ENCODE assay signal across 14 cellular contexts in the genomic region with DNA sequence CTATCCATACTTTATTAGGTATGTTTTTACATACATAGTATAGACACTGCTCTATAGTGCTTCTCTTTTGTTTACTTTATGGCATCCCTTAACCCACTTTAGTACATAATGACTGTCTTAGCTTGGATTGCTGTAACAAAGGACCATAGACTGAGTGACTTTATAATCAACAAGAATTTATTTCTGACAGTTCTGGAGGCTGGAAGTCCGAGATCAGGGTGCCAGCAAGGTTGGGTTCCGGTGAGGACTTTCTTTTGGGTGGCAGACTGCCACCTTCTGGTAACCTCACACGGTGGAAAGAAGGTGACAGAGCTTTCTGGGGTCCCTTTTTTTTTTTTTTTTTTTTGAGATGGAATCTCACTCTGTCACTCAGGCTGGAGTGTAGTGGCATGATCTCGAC. TPM values are rescaled to one million over a fixed set of nuclear protein-coding genes. Genes with fewer than 3 reads are reported as not detected.
DNase-seq lines count a peak whose midpoint lies in the region; ATAC-seq and TF ChIP-seq lines count a peak whose summit lies in the region.
"Had no signal": no experiment of that assay in that cellular context is flagged by ENCODE, and none has a peak within 500 bp of the region (broad histone marks: within the 10 kb centered on the region; RNA-seq: fewer than 3 reads in every experiment).

No MANE protein-coding gene starts in this region.

- TF ChIP-seq CTCF in A673 (conservative IDR thresholded peaks at IDR 0.05; ENCODE audit: low read depth, low read length) (peak; percentile 29; the same call in 1 of the 2 replicates), GM12864 (IDR thresholded peaks at IDR 0.05; ENCODE audit: low read depth, low read length, missing control alignments) (peak; percentile 26), OCI-LY7 (conservative IDR thresholded peaks at IDR 0.05; ENCODE audit: low read length) (peak; percentile 59), hepatocyte (IDR thresholded peaks at IDR 0.05; ENCODE audit: poor library complexity) (peak; percentile 11), vagina (IDR thresholded peaks at IDR 0.05) (no peak)

- no peak overlapping the region for H3K27ac Mint-ChIP-seq in T-helper 17 cell
- H3K27ac Mint-ChIP-seq: CD4-positive, alpha-beta memory T cell; natural killer cell; T-helper 1 cell treated with Interleukin-12 subunit alpha and Interleukin-12 subunit beta and Interleukin-4 antibody, amounts not matched to agents 30 μg/mL and 1 μg/mL, for 36 hours had no signal

- H3K9me3 ChIP-seq in A673 (ENCODE audit: low read depth, low read length, poor library complexity, severe bottlenecking) (no peaks in the 10 kb centered on the region), OCI-LY7 (ENCODE audit: low read length) (no peaks in the 10 kb centered on the region), hepatocyte (ENCODE audit: low read depth) (no peaks in the 10 kb centered on the region), vagina (no peaks in the 10 kb centered on the region), T-helper 17 cell (ENCODE audit: control insufficient read depth, low read length, poor library complexity, severe bottlenecking) (no peaks in the 10 kb centered on the region)

- H3K36me3 ChIP-seq in A673 (ENCODE audit: insufficient read depth, low read length, poor library complexity, severe bottlenecking) (no peaks in the 10 kb centered on the region), OCI-LY7 (ENCODE audit: insufficient read depth, low read length) (no peaks in the 10 kb centered on the region), hepatocyte (replicated peaks; ENCODE audit: insufficient read depth, low read depth) (no peaks in the 10 kb centered on the region), vagina (no peaks in the 10 kb centered on the region)

- H2AFZ ChIP-seq in OCI-LY7 (ENCODE audit: low read length) (no peak overlapping the region), hepatocyte (no peak overlapping the region)

- H3K27me3 ChIP-seq in A673 (replicated peaks; ENCODE audit: insufficient read depth, low read depth, low read length, poor library complexity), result no peaks in the 10 kb centered on the region
- no peaks in the 10 kb centered on the region for H3K27me3 ChIP-seq in hepatocyte
- no peaks in the 10 kb centered on the region for H3K27me3 ChIP-seq in vagina

- WGBS in hepatocyte (ENCODE audit: low lambda C conversion rate, missing lambda C conversion rate), result 61% methylated on average over 4 of the region's 4 CpGs

- H3K9me2 ChIP-seq in OCI-LY7 (ENCODE audit: insufficient read depth, low read length), result no peaks in the 10 kb centered on the region
- no peaks in the 10 kb centered on the region for H3K9me2 ChIP-seq in hepatocyte (replicated peaks; ENCODE audit: insufficient read depth)

- H3K27ac ChIP-seq in A673 (ENCODE audit: low read depth, low read length, poor library complexity, severe bottlenecking), result no peak overlapping the region
- no peak overlapping the region for H3K27ac ChIP-seq in OCI-LY7 (ENCODE audit: low read depth, low read length, poor library complexity, severe bottlenecking)
- no peak overlapping the region for H3K27ac ChIP-seq in hepatocyte
- H3K27ac ChIP-seq in vagina, result no peak overlapping the region

- POLR2A ChIA-PET in A673 (lab: Charles Lee; ENCODE audit: low non-redundant PET) (no interaction called here), OCI-LY7 (lab: Charles Lee) (no interaction called here)

- BruUV-seq in A673 (replicated peaks; lab: Mats Ljungman, UMichigan), result no TSS peak
- no TSS peak for BruUV-seq in OCI-LY7 (replicated peaks; lab: Mats Ljungman, UMichigan)

- no peaks in the 10 kb centered on the region for H4K20me1 ChIP-seq in OCI-LY7 (ENCODE audit: insufficient read depth, low read length)
- no peaks in the 10 kb centered on the region for H4K20me1 ChIP-seq in hepatocyte (ENCODE audit: insufficient read depth, poor library complexity, severe bottlenecking)

- H3K4me3 ChIP-seq in A673 (ENCODE audit: low read depth, low read length, poor library complexity, severe bottlenecking) (no peak overlapping the region), GM12864 (ENCODE audit: low read depth, low read length) (no peak overlapping the region), OCI-LY7 (ENCODE audit: low read depth, low read length, poor library complexity, severe bottlenecking) (no peak overlapping the region), hepatocyte (no peak overlapping the region), vagina (no peak overlapping the region)

- DNase-seq in A673 (ENCODE audit: low spot score), result peak; percentile 8
- no peak for DNase-seq in GM12864 (ENCODE audit: low read depth)
- DNase-seq in OCI-LY7 (ENCODE audit: low spot score), result peak; percentile 14
- no peak for DNase-seq in hepatocyte (ENCODE audit: low spot score)
- no peak for DNase-seq in vagina (ENCODE audit: extremely low spot score in 2 of 2)
- DNase-seq in HPDE6-E6E7 (ENCODE audit: extremely low spot score), result no peak
- no peak for DNase-seq in T-helper 17 cell
- DNase-seq: CD4-positive, alpha-beta memory T cell; natural killer cell; NCI-H226; stimulated activated CD4-positive, alpha-beta T cell treated with anti-CD3 and anti-CD28 coated beads, Interleukin-15, amount 100 ng/mL, for 24 hours; stimulated activated naive CD4-positive, alpha-beta T cell had no signal

- H3K79me2 ChIP-seq in OCI-LY7 (ENCODE audit: insufficient read depth, low read depth, low read length) (no peaks in the 10 kb centered on the region), hepatocyte (no peaks in the 10 kb centered on the region)

- CTCF ChIA-PET in A673 (lab: Charles Lee) (interaction anchor here (0.6 kb wide), 1 partner anchor 17 kb away, joined by 4 read pairs; no protein-coding TSS in a partner anchor), OCI-LY7 (lab: Charles Lee; ENCODE audit: unreplicated experiment) (no interaction called here)

- no peak for ATAC-seq in HG03045 (IDR thresholded peaks at IDR 0.05; ENCODE audit: unreplicated experiment)
- no peak for ATAC-seq in T-helper 17 cell
- ATAC-seq: natural killer cell had no signal

- no peaks in the 10 kb centered on the region for H3K36me3 Mint-ChIP-seq in T-helper 17 cell (ENCODE audit: low read depth)
- H3K36me3 Mint-ChIP-seq: CD4-positive, alpha-beta memory T cell; natural killer cell had no signal

- no peaks in the 10 kb centered on the region for H3K4me1 Mint-ChIP-seq in T-helper 17 cell
- H3K4me1 Mint-ChIP-seq: CD4-positive, alpha-beta memory T cell; natural killer cell had no signal

- no peak overlapping the region for H3K4me2 ChIP-seq in OCI-LY7 (ENCODE audit: low read length)
- no peak overlapping the region for H3K4me2 ChIP-seq in hepatocyte

- no peaks in the 10 kb centered on the region for H3K4me1 ChIP-seq in A673 (ENCODE audit: insufficient read depth, low read length, poor library complexity, severe bottlenecking)
- no peaks in the 10 kb centered on the region for H3K4me1 ChIP-seq in OCI-LY7 (ENCODE audit: insufficient read depth, low read length, poor library complexity, severe bottlenecking)
- no peaks in the 10 kb centered on the region for H3K4me1 ChIP-seq in hepatocyte (ENCODE audit: insufficient read depth)
- H3K4me1 ChIP-seq in vagina, result no peaks in the 10 kb centered on the region

- no peaks in the 10 kb centered on the region for H3K27me3 Mint-ChIP-seq in T-helper 17 cell

- H3K4me3 Mint-ChIP-seq in T-helper 17 cell, result no peak overlapping the region
- H3K4me3 Mint-ChIP-seq: CD4-positive, alpha-beta memory T cell; natural killer cell; T-helper 1 cell treated with Interleukin-12 subunit alpha and Interleukin-12 subunit beta and Interleukin-4 antibody, amounts not matched to agents 30 μg/mL and 1 μg/mL, for 36 hours had no signal

- no peak for TF ChIP-seq POLR2A in vagina (IDR thresholded peaks at IDR 0.05)

- intact Hi-C loops in A673 (cut with micrococcal nuclease; ENCODE audit: unreplicated experiment) (no loop called here), OCI-LY7 (cut with micrococcal nuclease; ENCODE audit: unreplicated experiment) (no loop called here), vagina (cut with DNase I) (no loop called here)

RNA-seq across cellular contexts. Expression of a gene that starts 48.6 kb away (rescaled TPM):
- total RNA-seq in A673 (2021), result 0.04 and 0.35 TPM in 2 replicates
- 3.4 and 3.6 TPM in 2 replicates for total RNA-seq in OCI-LY7 (2014; rRNA removed; shearing (Covaris generic))
- 2.0 and 3.9 TPM in 2 replicates for total RNA-seq in OCI-LY7 (2022)
- total RNA-seq in hepatocyte, result 19.6 and 21.8 TPM in 2 replicates
- polyA plus RNA-seq in hepatocyte, result 9.2 TPM in 2 replicates
- total RNA-seq in vagina, result 0.49 TPM
- under 1 TPM in 1 of 2 donors, not detected in 1; 0.31 TPM for total RNA-seq in T-helper 17 cell
- polyA plus RNA-seq: CD4-positive, alpha-beta memory T cell had no signal

Comparison
In these comparisons a context has a peak if more than half of its experiments do, and no peak if none do; other contexts are left out.
1. DNase-seq: peak in A673 (single experiment) and OCI-LY7 (single experiment); none in GM12864 (single experiment), hepatocyte (single experiment), vagina (0 of 2), HPDE6-E6E7 (single experiment) and T-helper 17 cell (0 of 3).
2. CTCF ChIP-seq: peak in A673 (single experiment), GM12864 (single experiment), OCI-LY7 (single experiment) and hepatocyte (single experiment); none in vagina (0 of 3).